12 cellular contexts compared by ENCODE assay signal in the genomic region with DNA sequence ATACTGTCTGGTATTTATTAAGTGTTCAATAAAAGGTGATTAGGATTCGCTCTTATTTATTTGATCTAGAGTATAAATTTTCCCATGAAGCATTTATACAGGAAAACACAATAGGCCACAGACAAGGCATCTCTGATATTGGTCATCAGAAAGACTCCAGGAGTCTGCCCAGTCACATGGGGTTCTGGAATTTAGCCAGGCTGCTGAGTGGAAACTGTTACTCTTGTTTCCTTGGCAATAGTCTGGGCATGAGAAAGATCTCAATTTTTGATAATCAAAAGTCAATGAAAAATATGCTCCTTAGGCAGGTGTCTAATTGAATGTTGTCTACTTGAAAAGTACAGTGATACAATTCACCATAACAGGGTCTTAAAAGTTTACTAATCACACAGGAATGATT.
DNase-seq lines count a peak whose midpoint lies in the region; ATAC-seq, FAIRE-seq and TF ChIP-seq lines count a peak whose summit lies in the region.
"Had no signal": no experiment of that assay in that cellular context is flagged by ENCODE, and none has a peak within 500 bp of the region (broad histone marks: within the 10 kb centered on the region; RNA-seq: fewer than 3 reads in every experiment).

No MANE protein-coding gene starts in this region.

- ATAC-seq in PC-3: no peak
- ATAC-seq in HG02798 (IDR thresholded peaks at IDR 0.05; ENCODE audit: poor library complexity, unreplicated experiment): no peak
- ATAC-seq in T-cell (replicated peaks in 1 of 4): no peak
- ATAC-seq: HepG2 had no signal

- intact Hi-C loops in PC-3 (cut with micrococcal nuclease): no loop called here

- no peak overlapping the region for H3K4me3 Mint-ChIP-seq in T-cell

- peak; percentile 70 for DNase-seq in EL
- DNase-seq in PC-3: peak; percentile 48
- DNase-seq in epithelial cell of proximal tubule (ENCODE audit: low read depth): peak; percentile 74
- DNase-seq in putamen (ENCODE audit: low spot score): peak; percentile 28
- no peak for DNase-seq in D721Med (ENCODE audit: insufficient read length, low spot score)
- DNase-seq in NCI-H748 treated with DMSO at 0.1 percent for 48 hours (lab: John Stamatoyannopoulos, UW): no peak
- no peak for DNase-seq in T-cell
- DNase-seq: glutamatergic neuron, NCI-H187 treated with DMSO at 0.1 percent for 48 hours had no signal

- H3K27ac Mint-ChIP-seq in T-cell: no peak overlapping the region

- H3K36me3 ChIP-seq in PC-3 (ENCODE audit: low read depth, low read length): no peaks in the 10 kb centered on the region
- H3K36me3 ChIP-seq: tibial artery had no signal

- H3K27me3 ChIP-seq in PC-3 (ENCODE audit: low read length): no peaks in the 10 kb centered on the region

- no peaks in the 10 kb centered on the region for H3F3A ChIP-seq in PC-3 (ENCODE audit: low read length, unreplicated experiment)

- TF ChIP-seq CTCF in PC-3 (conservative IDR thresholded peaks at IDR 0.05; ENCODE audit: low read depth, low read length) (no peak), epithelial cell of proximal tubule (conservative IDR thresholded peaks at IDR 0.05; ENCODE audit: low read depth, low read length) (no peak), D721Med (IDR thresholded peaks at IDR 0.05; ENCODE audit: insufficient read depth, missing control alignments) (no peak)

- H3K4me2 ChIP-seq in PC-3 (ENCODE audit: low read length): no peak overlapping the region

- H2AFZ ChIP-seq in PC-3 (ENCODE audit: low read length): no peak overlapping the region

- POLR2A ChIA-PET in PC-3 (lab: Charles Lee; ENCODE audit: unreplicated experiment): no interaction called here
- POLR2A ChIA-PET in T-cell (lab: Charles Lee): no interaction called here

- no peaks in the 10 kb centered on the region for H3K9me2 ChIP-seq in PC-3 (replicated peaks; ENCODE audit: low read length)

- H3K4me3 ChIP-seq in PC-3 (ENCODE audit: low read length): no peak overlapping the region
- H3K4me3 ChIP-seq in epithelial cell of proximal tubule (ENCODE audit: low read depth, low read length): no peak overlapping the region
- H3K4me3 ChIP-seq: tibial artery had no signal

- no TSS peak for BruUV-seq in PC-3 (replicated peaks; lab: Mats Ljungman, UMichigan)

- H3K9me3 ChIP-seq in PC-3 (ENCODE audit: low read length): no peaks in the 10 kb centered on the region
- H3K9me3 ChIP-seq: tibial artery had no signal

- no peaks in the 10 kb centered on the region for H3K36me3 Mint-ChIP-seq in T-cell

- no peak overlapping the region for H3K9ac ChIP-seq in PC-3 (ENCODE audit: low read length)

- FAIRE-seq in D721Med (lab: Jason Lieb, UNC): no peak
- FAIRE-seq: HepG2 had no signal

- H3K27ac ChIP-seq in PC-3 (ENCODE audit: low read length): no peak overlapping the region
- H3K27ac ChIP-seq: tibial artery had no signal

- peaks cover 0 to 6% (median 0%) of the 10 kb centered on the region in 3 donors for H3K9me3 Mint-ChIP-seq in T-cell

- no peaks in the 10 kb centered on the region for H3K4me1 Mint-ChIP-seq in T-cell

- H3K4me1 ChIP-seq in PC-3 (ENCODE audit: insufficient read depth, low read length): peaks cover 23% of the 10 kb centered on the region

- H3K27me3 Mint-ChIP-seq in T-cell: peaks cover 16 to 22% of the 10 kb centered on the region in 2 donors

- no peaks in the 10 kb centered on the region for H3K79me2 ChIP-seq in PC-3 (ENCODE audit: low read length)

- CTCF ChIA-PET in PC-3 (lab: Charles Lee) (no interaction called here), T-cell (lab: Charles Lee) (no interaction called here)

- no peaks in the 10 kb centered on the region for H4K20me1 ChIP-seq in PC-3 (ENCODE audit: low read length)

Comparison
In these comparisons a context has a peak if more than half of its experiments do, and no peak if none do; other contexts are left out.
1. DNase-seq: peak in EL (single experiment), PC-3 (single experiment), epithelial cell of proximal tubule (single experiment) and putamen (single experiment); none in D721Med (single experiment), NCI-H748 treated with DMSO at 0.1 percent for 48 hours (single experiment) and T-cell (0 of 34).